ENCODE assay signal across 23 cellular contexts in genomic region chr12:69054343-69055056, GRCh38.
"Had no signal": no experiment of that assay in that cellular context is flagged by ENCODE, and none has a peak within 500 bp of the region (broad histone marks: within the 10 kb centered on the region; RNA-seq: fewer than 3 reads in every experiment).

No MANE protein-coding gene starts in this region.

- H3K27ac Mint-ChIP-seq: activated CD4-positive, alpha-beta T cell treated with anti-CD3 and anti-CD28 coated beads, Interleukin-2, amount 10 ng/mL, durations not matched to agents 24 days and 14 days; activated CD8-positive, alpha-beta memory T cell treated with anti-CD3 and anti-CD28 coated beads, Interleukin-2, amount 10 ng/mL, durations not matched to agents 7 days and 5 days; activated CD8-positive, alpha-beta T cell treated with anti-CD3 and anti-CD28 coated beads for 36 hours; activated naive CD4-positive, alpha-beta T cell treated with anti-CD3 and anti-CD28 coated beads, Interleukin-2, amount 50 U/mL, for 72 hours; mesothelial cell of epicardium; stimulated activated naive CD8-positive, alpha-beta T cell treated with anti-CD3 and anti-CD28 coated beads, Interleukin-15, Interleukin-2, amounts not matched to agents 100 ng/mL and 50 ng/mL, for 24 hours had no signal

- H3K27ac ChIP-seq: brain microvascular endothelial cell, foreskin keratinocyte, tibial nerve had no signal

- H3K4me3 Mint-ChIP-seq: activated CD4-positive, alpha-beta T cell treated with anti-CD3 and anti-CD28 coated beads, Interleukin-2, amount 10 ng/mL, durations not matched to agents 24 days and 14 days; activated CD8-positive, alpha-beta memory T cell treated with anti-CD3 and anti-CD28 coated beads, Interleukin-2, amount 10 ng/mL, durations not matched to agents 7 days and 5 days; activated CD8-positive, alpha-beta T cell treated with anti-CD3 and anti-CD28 coated beads for 36 hours; mesothelial cell of epicardium; naive thymus-derived CD8-positive, alpha-beta T cell; stimulated activated naive CD8-positive, alpha-beta T cell treated with anti-CD3 and anti-CD28 coated beads, Interleukin-15, Interleukin-2, amounts not matched to agents 100 ng/mL and 50 ng/mL, for 24 hours had no signal

- DNase-seq: activated CD4-positive, alpha-beta T cell treated with anti-CD3 and anti-CD28 coated beads, Interleukin-2, amount 10 ng/mL, durations not matched to agents 24 days and 14 days; activated CD8-positive, alpha-beta memory T cell treated with anti-CD3 and anti-CD28 coated beads, Interleukin-2, amount 10 ng/mL, durations not matched to agents 7 days and 5 days; activated CD8-positive, alpha-beta T cell treated with anti-CD3 and anti-CD28 coated beads for 36 hours; activated gamma-delta T cell treated with Interleukin-2 at 50 U/mL for 16 hours; activated T-cell treated with anti-CD3 and anti-CD28 coated beads for 4 hours; aorta; brain microvascular endothelial cell; caudate nucleus; dermis blood vessel endothelial cell; effector CD8-positive, alpha-beta T cell; foreskin keratinocyte; kidney; naive thymus-derived CD8-positive, alpha-beta T cell; ovary; right cardiac atrium; stimulated activated CD4-positive, alpha-beta T cell treated with anti-CD3 and anti-CD28 coated beads, Interleukin-12 subunit alpha, Interleukin-12 subunit beta, amount 100 ng/mL, for 4 hours; stimulated activated CD4-positive, alpha-beta T cell treated with anti-CD3 and anti-CD28 coated beads, Interleukin-1b, Interleukin-23, amount 100 ng/mL, for 48 hours; T1000 had no signal

- H3K9me3 Mint-ChIP-seq: activated CD8-positive, alpha-beta T cell treated with anti-CD3 and anti-CD28 coated beads for 36 hours; stimulated activated naive CD8-positive, alpha-beta T cell treated with anti-CD3 and anti-CD28 coated beads, Interleukin-15, Interleukin-2, amounts not matched to agents 100 ng/mL and 50 ng/mL, for 24 hours had no signal

- H3K9me3 ChIP-seq: ovary, tibial nerve had no signal

- H3K27me3 Mint-ChIP-seq: activated CD4-positive, alpha-beta T cell treated with anti-CD3 and anti-CD28 coated beads, Interleukin-2, amount 10 ng/mL, durations not matched to agents 24 days and 14 days had no signal

- H3K4me3 ChIP-seq: lung, ovary, tibial nerve had no signal

- ATAC-seq: activated CD8-positive, alpha-beta memory T cell treated with anti-CD3 and anti-CD28 coated beads, Interleukin-2, amount 10 ng/mL, durations not matched to agents 7 days and 5 days; activated CD8-positive, alpha-beta T cell treated with anti-CD3 and anti-CD28 coated beads for 36 hours; activated naive CD4-positive, alpha-beta T cell treated with anti-CD3 and anti-CD28 coated beads, Interleukin-2, amount 50 U/mL, for 72 hours; foreskin keratinocyte; naive thymus-derived CD8-positive, alpha-beta T cell; right cardiac atrium had no signal

- H3K27me3 ChIP-seq: brain microvascular endothelial cell, foreskin keratinocyte, ovary, tibial nerve had no signal

- H3K36me3 ChIP-seq: brain microvascular endothelial cell, ovary, tibial nerve had no signal
